Comparison of ENCODE assay signal across 8 cellular contexts in the genomic region with DNA sequence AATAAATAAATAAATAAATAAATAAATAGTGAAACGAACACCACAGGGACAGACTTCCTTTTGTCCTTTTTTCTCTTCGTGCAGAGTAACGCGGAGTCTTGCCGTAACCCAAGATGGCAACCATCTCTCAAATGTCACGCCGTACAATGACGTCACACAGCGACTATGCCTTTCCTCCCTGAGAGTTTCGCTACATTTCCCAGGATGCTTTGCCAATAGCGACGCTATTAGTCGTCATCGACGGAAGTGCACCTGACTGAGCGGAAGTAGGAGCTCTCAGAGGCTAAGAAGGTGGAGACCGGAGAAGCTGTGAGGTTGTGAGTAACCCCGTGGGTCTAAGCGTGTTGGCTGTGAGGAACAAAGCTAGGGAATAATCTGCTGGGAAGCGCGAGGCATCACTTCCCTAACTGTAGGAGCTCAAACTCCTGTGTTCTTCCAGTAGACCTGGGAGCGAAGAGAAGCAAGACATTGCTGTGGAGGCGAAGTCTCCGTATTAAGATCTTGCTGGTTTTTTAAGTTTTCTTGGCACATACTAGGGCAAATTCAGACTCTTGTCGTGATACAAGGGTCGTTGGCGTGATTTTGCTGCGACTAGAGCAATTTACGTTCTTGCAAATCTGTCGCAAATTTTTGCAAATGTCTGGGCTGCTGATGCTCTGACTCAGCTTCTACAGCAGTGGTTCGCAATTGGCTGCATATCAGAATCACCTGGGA. TPM values are rescaled to one million over a fixed set of nuclear protein-coding genes. Genes with fewer than 3 reads are reported as not detected.
DNase-seq lines count a peak whose midpoint lies in the region; ATAC-seq, FAIRE-seq and TF ChIP-seq lines count a peak whose summit lies in the region.

TSS of gene TTC1 (plus strand) at position 263 of the 714 bp plus-strand sequence. CDS start 1,390 bp downstream, outside the sequence.

- ATAC-seq in HG02759 (IDR thresholded peaks at IDR 0.05; ENCODE audit: unreplicated experiment) = peak; percentile 100
- peak; percentile 99 for ATAC-seq in Right ventricle myocardium superior (ENCODE audit: poor library complexity)
- ATAC-seq in pancreas = peak; percentile 99 to 100 (median 99)

- H3K36me3 ChIP-seq in adipocyte (ENCODE audit: control insufficient read depth, insufficient read depth, low read length, severe bottlenecking) (peaks cover 16% of the 10 kb centered on the region), pancreas (peaks cover 0 to 1% (median 0%) of the 10 kb centered on the region in 3 donors), tibial artery (peaks cover 3 to 29% (median 14%) of the 10 kb centered on the region in 3 donors)

- H3K27ac ChIP-seq in pancreas = peak within 1 kb of the TSS in 3 of 4 donors; percentile 73 to 82 (median 77)
- H3K27ac ChIP-seq in tibial artery = peak within 1 kb of the TSS; percentile 81 to 86

- peak within 1 kb of the TSS; percentile 92 for H3K9ac ChIP-seq in adipocyte (ENCODE audit: low read length)

- H3K4me1 ChIP-seq in adipocyte (ENCODE audit: control insufficient read depth, insufficient read depth, low read length) (peaks cover 22% of the 10 kb centered on the region), pancreas (peaks cover 8 to 14% (median 12%) of the 10 kb centered on the region in 3 donors), tibial artery (peaks cover 0 to 25% (median 17%) of the 10 kb centered on the region in 4 donors)

- intact Hi-C loops in Right ventricle myocardium superior (cut with DNase I) = no loop called here
- intact Hi-C loops in pancreas (cut with DNase I) = no loop called here
- intact Hi-C loops in tibial artery (cut with DNase I; ENCODE audit: low total_unique reads) = no loop called here

- H3K9me3 ChIP-seq in adipocyte (ENCODE audit: control insufficient read depth, low read length) = no peaks in the 10 kb centered on the region
- H3K9me3 ChIP-seq in pancreas = no peaks in the 10 kb centered on the region
- no peaks in the 10 kb centered on the region for H3K9me3 ChIP-seq in tibial artery

- FAIRE-seq in pancreas (lab: Jason Lieb, UNC) = peak; percentile 97

- peak within 1 kb of the TSS; percentile 88 for H3K4me3 ChIP-seq in GM12865 (ENCODE audit: low read depth, low read length)
- H3K4me3 ChIP-seq in adipocyte (ENCODE audit: low read length) = peak within 1 kb of the TSS; percentile 98
- peak within 1 kb of the TSS; percentile 61 to 71 (median 67) for H3K4me3 ChIP-seq in pancreas
- H3K4me3 ChIP-seq in tibial artery = peak within 1 kb of the TSS; percentile 66 to 87

- 0 to 1% methylated on average over 31 of the region's 31 CpGs for WGBS in pancreas, 2 donors

- H3K27me3 ChIP-seq in adipocyte (replicated peaks; ENCODE audit: control insufficient read depth, insufficient read depth, low read length) (no peaks in the 10 kb centered on the region), pancreas (no peaks in the 10 kb centered on the region), tibial artery (no peaks in the 10 kb centered on the region)

- DNase-seq in GM12865 (ENCODE audit: low read depth) (peak; percentile 98), NCI-H1417 (lab: John Stamatoyannopoulos, UW) (peak; percentile 87 to 98 (median 98)), SW 1271 (lab: John Stamatoyannopoulos, UW) (peak; percentile 98 to 99), adipocyte (ENCODE audit: low read depth) (peak; percentile 99), Right ventricle myocardium superior (peak; percentile 93), pancreas (peak; percentile 77 to 97 (median 93)), tibial artery (peak; percentile 97 to 98)

- TF ChIP-seq CTCF in GM12865 (IDR thresholded peaks at IDR 0.05; ENCODE audit: insufficient read depth, low read depth, low read length, missing control alignments) (no peak), pancreas (IDR thresholded peaks at IDR 0.05) (no peak), tibial artery (IDR thresholded peaks at IDR 0.05) (no peak)

RNA-seq across cellular contexts. Expression of gene TTC1, which starts in this region (rescaled TPM):
- total RNA-seq in Right ventricle myocardium superior = 108 TPM
- 10 to 100 TPM in 5 of 6 donors, 1 to 10 TPM in 1; 9.9 to 22.4 (median 15.6) TPM for total RNA-seq in pancreas
- polyA plus RNA-seq in pancreas = 10 to 100 TPM; 14.2 to 27.6 TPM

Comparison
In these comparisons a context has a peak if more than half of its experiments do, and no peak if none do; other contexts are left out.
1. Peak in every context shown above with its lines: DNase-seq, ATAC-seq, H3K4me3 ChIP-seq and H3K27ac ChIP-seq.